8 cellular contexts compared by ENCODE assay signal in the genomic region with DNA sequence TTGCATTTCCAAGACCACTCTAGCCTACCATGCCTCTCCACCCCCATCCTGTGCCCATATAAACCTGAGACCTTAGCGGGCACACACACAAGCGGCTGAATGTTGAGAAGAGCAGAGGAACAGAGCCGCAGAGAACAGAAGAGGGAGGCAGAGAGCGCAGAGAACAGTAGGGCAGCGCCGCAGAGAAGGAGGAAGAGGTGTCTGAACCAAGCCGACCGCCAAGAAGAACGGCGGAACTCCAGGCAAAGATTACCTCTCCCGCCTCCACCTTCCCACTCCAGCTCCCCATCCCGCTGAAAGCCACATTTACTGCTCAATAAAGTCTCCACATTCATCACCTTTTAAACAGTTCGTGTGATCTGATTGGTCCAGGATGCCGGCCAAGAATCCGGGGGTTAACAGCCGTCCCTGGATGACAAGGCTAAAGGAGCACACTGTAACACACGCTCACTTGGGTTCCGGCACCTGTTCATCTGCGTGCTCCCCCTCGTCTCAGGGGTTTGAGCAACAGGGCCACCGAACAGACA.
DNase-seq lines count a peak whose midpoint lies in the region; TF ChIP-seq lines count a peak whose summit lies in the region.

No MANE protein-coding gene starts in this region.

- CTCF ChIA-PET in HEK293T (lab: Yijun Ruan, JAX), result no interaction called here
- CTCF ChIA-PET in activated naive CD4-positive, alpha-beta T cell treated with anti-CD3 and anti-CD28 coated beads, Interleukin-2, amount 10 ng/mL, durations not matched to agents 7 days and 5 days (lab: Charles Lee), result no interaction called here

- H3K4me1 Mint-ChIP-seq in activated naive CD4-positive, alpha-beta T cell treated with anti-CD3 and anti-CD28 coated beads, Interleukin-2, amount 10 ng/mL, durations not matched to agents 7 days and 5 days, result peaks cover 6% of the 10 kb centered on the region

- H3K9me3 Mint-ChIP-seq in activated naive CD4-positive, alpha-beta T cell treated with anti-CD3 and anti-CD28 coated beads, Interleukin-2, amount 10 ng/mL, durations not matched to agents 7 days and 5 days, result no peaks in the 10 kb centered on the region

- DNase-seq in GM06990 (ENCODE audit: extremely low read depth, insufficient read length) (peak; percentile 1), HEK293T (ENCODE audit: extremely low spot score) (peak; percentile 40), NCI-H146 treated with DMSO at 0.1 percent for 48 hours (lab: John Stamatoyannopoulos, UW; ENCODE audit: unreplicated experiment) (peak; percentile 75), hepatic stellate cell (ENCODE audit: low spot score) (no peak), SKM-1 (lab: John Stamatoyannopoulos, UW; ENCODE audit: unreplicated experiment) (no peak)
- DNase-seq in activated naive CD4-positive, alpha-beta T cell treated with anti-CD3 and anti-CD28 coated beads, Interleukin-2, amount 10 ng/mL, durations not matched to agents 7 days and 5 days, result peak; percentile 49
- DNase-seq in stimulated activated CD4-positive, alpha-beta T cell treated with anti-CD3 and anti-CD28 coated beads, Interleukin-4, amount 100 ng/mL, for 4 hours, result peak; percentile 7 to 16

- TF ChIP-seq CTCF in GM06990 (IDR thresholded peaks at IDR 0.05; ENCODE audit: insufficient read depth, low read length, poor library complexity, severe bottlenecking), result no peak

- H3K36me3 ChIP-seq in GM06990 (ENCODE audit: control insufficient read depth, insufficient read depth, low read length), result no peaks in the 10 kb centered on the region

- POLR2A ChIA-PET in HEK293T (lab: Yijun Ruan, JAX), result no interaction called here

- H3K4me3 Mint-ChIP-seq in activated naive CD4-positive, alpha-beta T cell treated with anti-CD3 and anti-CD28 coated beads, Interleukin-2, amount 10 ng/mL, durations not matched to agents 7 days and 5 days, result peak overlapping the region; percentile 67

- no peaks in the 10 kb centered on the region for H3K9me3 ChIP-seq in iPS-18c (ENCODE audit: control insufficient read depth, insufficient read depth, low read length)

- no peaks in the 10 kb centered on the region; the same call in 1 of the 2 replicates for H3K27me3 ChIP-seq in GM06990 (replicated peaks; ENCODE audit: control insufficient read depth, insufficient read depth, low read length)

- peaks cover 7% of the 10 kb centered on the region for H3K27me3 Mint-ChIP-seq in activated naive CD4-positive, alpha-beta T cell treated with anti-CD3 and anti-CD28 coated beads, Interleukin-2, amount 10 ng/mL, durations not matched to agents 7 days and 5 days

- no peaks in the 10 kb centered on the region for H3K36me3 Mint-ChIP-seq in activated naive CD4-positive, alpha-beta T cell treated with anti-CD3 and anti-CD28 coated beads, Interleukin-2, amount 10 ng/mL, durations not matched to agents 7 days and 5 days

- peak overlapping the region; percentile 34 for H3K27ac Mint-ChIP-seq in activated naive CD4-positive, alpha-beta T cell treated with anti-CD3 and anti-CD28 coated beads, Interleukin-2, amount 10 ng/mL, durations not matched to agents 7 days and 5 days

- H3K4me3 ChIP-seq in GM06990 (replicated peaks; ENCODE audit: low read depth, low read length) (no peak overlapping the region), iPS-18c (ENCODE audit: insufficient read depth, low read depth, low read length) (peak overlapping the region; percentile 46; the same call in 1 of the 2 replicates)

TF ChIP-seq in HEK293T, 16 proteins besides CTCF, POLR2A, EP300 and RAD21:
- TF ChIP-seq L3MBTL2 (conservative IDR thresholded peaks at IDR 0.05), result no peak
- no peak for TF ChIP-seq FOXK2 (IDR thresholded peaks at IDR 0.05)
- no peak for TF ChIP-seq SP1 (IDR thresholded peaks at IDR 0.05)
- no peak for TF ChIP-seq CTBP1 (IDR thresholded peaks at IDR 0.05; ENCODE audit: borderline replicate concordance)
- TF ChIP-seq LEF1 (IDR thresholded peaks at IDR 0.05; ENCODE audit: borderline replicate concordance), result no peak
- TF ChIP-seq ELF4 (IDR thresholded peaks at IDR 0.05), result no peak
- TF ChIP-seq ARNT (IDR thresholded peaks at IDR 0.05), result no peak
- no peak for TF ChIP-seq HDGF (IDR thresholded peaks at IDR 0.05; ENCODE audit: borderline replicate concordance)
- TF ChIP-seq SUZ12 (IDR thresholded peaks at IDR 0.05), result no peak
- no peak for TF ChIP-seq FOXA1 (IDR thresholded peaks at IDR 0.05)
- TF ChIP-seq BHLHE40 (IDR thresholded peaks at IDR 0.05; ENCODE audit: borderline replicate concordance), result no peak
- TF ChIP-seq, protein P1, sequence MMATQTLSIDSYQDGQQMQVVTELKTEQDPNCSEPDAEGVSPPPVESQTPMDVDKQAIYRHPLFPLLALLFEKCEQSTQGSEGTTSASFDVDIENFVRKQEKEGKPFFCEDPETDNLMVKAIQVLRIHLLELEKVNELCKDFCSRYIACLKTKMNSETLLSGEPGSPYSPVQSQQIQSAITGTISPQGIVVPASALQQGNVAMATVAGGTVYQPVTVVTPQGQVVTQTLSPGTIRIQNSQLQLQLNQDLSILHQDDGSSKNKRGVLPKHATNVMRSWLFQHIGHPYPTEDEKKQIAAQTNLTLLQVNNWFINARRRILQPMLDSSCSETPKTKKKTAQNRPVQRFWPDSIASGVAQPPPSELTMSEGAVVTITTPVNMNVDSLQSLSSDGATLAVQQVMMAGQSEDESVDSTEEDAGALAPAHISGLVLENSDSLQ (IDR thresholded peaks at IDR 0.05), result no peak
- no peak for TF ChIP-seq FOXM1 (IDR thresholded peaks at IDR 0.05; ENCODE audit: borderline replicate concordance)
- no peak for TF ChIP-seq TARDBP (IDR thresholded peaks at IDR 0.05)

Comparison
In these comparisons a context has a peak if more than half of its experiments do, and no peak if none do; other contexts are left out.
1. DNase-seq: peak in GM06990 (single experiment), HEK293T (single experiment), NCI-H146 treated with DMSO at 0.1 percent for 48 hours (single experiment), activated naive CD4-positive, alpha-beta T cell treated with anti-CD3 and anti-CD28 coated beads, Interleukin-2, amount 10 ng/mL, durations not matched to agents 7 days and 5 days (single experiment) and stimulated activated CD4-positive, alpha-beta T cell treated with anti-CD3 and anti-CD28 coated beads, Interleukin-4, amount 100 ng/mL, for 4 hours (2 of 2); none in hepatic stellate cell (single experiment) and SKM-1 (single experiment).